Comparison of ENCODE assay signal across 3 cellular contexts in the genomic region with DNA sequence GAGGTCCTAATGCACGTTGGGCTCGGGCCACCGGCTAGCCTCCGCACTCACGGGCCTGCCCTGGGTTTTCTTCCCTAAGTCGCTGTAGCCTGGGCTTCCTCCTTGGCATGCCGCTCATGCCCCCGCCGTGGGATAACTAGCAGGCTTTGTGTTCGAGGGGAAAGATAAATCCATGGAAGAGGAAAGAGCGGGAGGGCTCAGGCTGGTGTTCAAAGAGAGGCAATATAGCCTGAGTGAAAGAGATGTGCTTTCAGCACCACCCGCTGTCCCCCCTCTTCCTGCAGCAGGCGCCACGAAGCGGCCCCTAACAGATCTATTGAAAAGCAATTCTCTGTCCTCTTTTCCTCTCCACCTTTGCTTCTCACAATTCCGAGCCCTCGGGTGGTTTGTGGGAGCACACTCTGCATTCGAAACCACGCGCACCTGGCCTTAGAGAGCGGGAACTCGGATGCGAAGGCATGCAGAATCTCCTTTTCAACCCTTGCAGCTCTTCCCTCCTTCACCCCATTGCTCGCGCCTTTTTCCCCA.
TF ChIP-seq lines count a peak whose summit lies in the region.

No MANE protein-coding gene starts in this region.

TF ChIP-seq in Ishikawa, 13 proteins besides CTCF, POLR2A, EP300 and RAD21:
- TF ChIP-seq, protein P1, sequence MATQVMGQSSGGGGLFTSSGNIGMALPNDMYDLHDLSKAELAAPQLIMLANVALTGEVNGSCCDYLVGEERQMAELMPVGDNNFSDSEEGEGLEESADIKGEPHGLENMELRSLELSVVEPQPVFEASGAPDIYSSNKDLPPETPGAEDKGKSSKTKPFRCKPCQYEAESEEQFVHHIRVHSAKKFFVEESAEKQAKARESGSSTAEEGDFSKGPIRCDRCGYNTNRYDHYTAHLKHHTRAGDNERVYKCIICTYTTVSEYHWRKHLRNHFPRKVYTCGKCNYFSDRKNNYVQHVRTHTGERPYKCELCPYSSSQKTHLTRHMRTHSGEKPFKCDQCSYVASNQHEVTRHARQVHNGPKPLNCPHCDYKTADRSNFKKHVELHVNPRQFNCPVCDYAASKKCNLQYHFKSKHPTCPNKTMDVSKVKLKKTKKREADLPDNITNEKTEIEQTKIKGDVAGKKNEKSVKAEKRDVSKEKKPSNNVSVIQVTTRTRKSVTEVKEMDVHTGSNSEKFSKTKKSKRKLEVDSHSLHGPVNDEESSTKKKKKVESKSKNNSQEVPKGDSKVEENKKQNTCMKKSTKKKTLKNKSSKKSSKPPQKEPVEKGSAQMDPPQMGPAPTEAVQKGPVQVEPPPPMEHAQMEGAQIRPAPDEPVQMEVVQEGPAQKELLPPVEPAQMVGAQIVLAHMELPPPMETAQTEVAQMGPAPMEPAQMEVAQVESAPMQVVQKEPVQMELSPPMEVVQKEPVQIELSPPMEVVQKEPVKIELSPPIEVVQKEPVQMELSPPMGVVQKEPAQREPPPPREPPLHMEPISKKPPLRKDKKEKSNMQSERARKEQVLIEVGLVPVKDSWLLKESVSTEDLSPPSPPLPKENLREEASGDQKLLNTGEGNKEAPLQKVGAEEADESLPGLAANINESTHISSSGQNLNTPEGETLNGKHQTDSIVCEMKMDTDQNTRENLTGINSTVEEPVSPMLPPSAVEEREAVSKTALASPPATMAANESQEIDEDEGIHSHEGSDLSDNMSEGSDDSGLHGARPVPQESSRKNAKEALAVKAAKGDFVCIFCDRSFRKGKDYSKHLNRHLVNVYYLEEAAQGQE (IDR thresholded peaks at IDR 0.05; ENCODE audit: low read depth): peak; percentile 65

TF ChIP-seq in H1, 55 proteins besides CTCF, POLR2A, EP300 and RAD21:
- 0 out of 4 replicates have a peak, but pooled peaks of 1 of the 2 experiments have one; percentile 27 for TF ChIP-seq SIN3A (conservative IDR thresholded peaks at IDR 0.05 in 1 of 2, IDR thresholded peaks at IDR 0.05 in 1 of 2; ENCODE audit: low read depth in 1 of 2, low read length in 2 of 2)
- TF ChIP-seq MAX (IDR thresholded peaks at IDR 0.05): peak; percentile 47; the same call in 1 of the 2 replicates
- peak; percentile 78 for TF ChIP-seq E2F6 (IDR thresholded peaks at IDR 0.05)

TF ChIP-seq in neural cell, 6 proteins besides CTCF, POLR2A, EP300 and RAD21:
- peak; percentile 14 for TF ChIP-seq SMC3 (conservative IDR thresholded peaks at IDR 0.05; ENCODE audit: poor library complexity)
